9 cellular contexts compared by ENCODE assay signal in the genomic region with DNA sequence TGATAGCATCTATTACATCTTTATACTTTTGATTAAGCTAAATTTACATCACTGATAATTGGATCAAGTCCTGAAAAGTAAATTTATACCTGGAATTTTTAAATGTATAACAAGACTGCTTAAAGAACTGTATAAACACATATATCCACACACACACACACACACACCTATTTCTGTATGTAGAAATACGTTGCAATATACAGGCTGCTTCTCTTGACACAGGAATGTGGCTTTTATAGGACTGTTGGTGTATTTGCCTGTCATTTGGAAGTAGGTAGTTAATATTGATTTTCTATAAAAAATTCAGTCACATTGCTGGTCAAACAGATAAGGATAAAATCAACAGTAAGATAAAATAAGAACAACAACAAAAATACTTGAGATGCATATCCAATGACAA.
"Had no signal": no experiment of that assay in that cellular context is flagged by ENCODE, and none has a peak within 500 bp of the region (broad histone marks: within the 10 kb centered on the region; RNA-seq: fewer than 3 reads in every experiment).

No MANE protein-coding gene starts in this region.

- H3K4me1 Mint-ChIP-seq: GM23338, H9 had no signal

- H3K9ac ChIP-seq: GM23248 had no signal

- H3K4me1 ChIP-seq: HAP-1 had no signal

- H3K4me3 ChIP-seq: GM23248, GM23338, HAP-1 had no signal

- H3K4me2 ChIP-seq: GM23338 had no signal

- H2AFZ ChIP-seq: GM23248, GM23338 had no signal

- H3K27ac Mint-ChIP-seq: GM23338, H9, HFFc6 had no signal

- H3K27ac ChIP-seq: GM23248 had no signal

- H3K36me3 ChIP-seq: HAP-1 had no signal

- H3K4me3 Mint-ChIP-seq: GM23338, H9, HFFc6 had no signal

- H3K9me3 ChIP-seq: HAP-1 had no signal

- ATAC-seq: GM23338, HCT116 had no signal

- DNase-seq: GM23248, GOT3, H7, H9, HCEC 1CT, HFFc6 had no signal
